12 cellular contexts compared by ENCODE assay signal in genomic region chr15:93929375-93930094, GRCh38.
DNase-seq lines count a peak whose midpoint lies in the region; TF ChIP-seq lines count a peak whose summit lies in the region.
"Had no signal": no experiment of that assay in that cellular context is flagged by ENCODE, and none has a peak within 500 bp of the region (broad histone marks: within the 10 kb centered on the region; RNA-seq: fewer than 3 reads in every experiment).

No MANE protein-coding gene starts in this region.

- H3K4me1 ChIP-seq in hepatocyte (ENCODE audit: insufficient read depth) = peaks cover 3% of the 10 kb centered on the region
- H3K4me1 ChIP-seq: parathyroid adenoma had no signal

- H3K4me3 ChIP-seq in astrocyte of the cerebellum (ENCODE audit: low read depth, low read length) = no peak overlapping the region
- H3K4me3 ChIP-seq in hepatocyte = no peak overlapping the region
- H3K4me3 ChIP-seq in skeletal muscle cell (ENCODE audit: low read depth, low read length) = no peak overlapping the region
- no peak overlapping the region for H3K4me3 ChIP-seq in coronary artery

- H4K20me1 ChIP-seq in hepatocyte (ENCODE audit: insufficient read depth, poor library complexity, severe bottlenecking) = no peaks in the 10 kb centered on the region

- WGBS in hepatocyte (ENCODE audit: low lambda C conversion rate, missing lambda C conversion rate) = 63% methylated on average over 7 of the region's 7 CpGs

- no peaks in the 10 kb centered on the region for H3K9me3 ChIP-seq in hepatocyte (ENCODE audit: low read depth)

- H3K79me2 ChIP-seq in hepatocyte = no peaks in the 10 kb centered on the region
- H3K79me2 ChIP-seq: parathyroid adenoma had no signal

- H3K27ac ChIP-seq in hepatocyte (no peak overlapping the region), coronary artery (no peak overlapping the region)
- H3K27ac ChIP-seq: parathyroid adenoma had no signal

- H3K36me3 ChIP-seq in hepatocyte (replicated peaks; ENCODE audit: insufficient read depth, low read depth) = no peaks in the 10 kb centered on the region

- H2AFZ ChIP-seq in hepatocyte = no peak overlapping the region
- H2AFZ ChIP-seq: parathyroid adenoma had no signal

- no peak for TF ChIP-seq CTCF in astrocyte of the cerebellum (IDR thresholded peaks at IDR 0.05; ENCODE audit: low read depth, low read length, missing control alignments)
- no peak for TF ChIP-seq CTCF in hepatocyte (IDR thresholded peaks at IDR 0.05; ENCODE audit: poor library complexity)
- TF ChIP-seq CTCF in coronary artery (IDR thresholded peaks at IDR 0.05) = no peak

- in situ Hi-C loops in astrocyte of the cerebellum (cut with HindIII; ENCODE audit: low sequenced_read_pairs) = no loop called here

- no peaks in the 10 kb centered on the region for H3K27me3 ChIP-seq in hepatocyte

- H3K4me2 ChIP-seq in hepatocyte = no peak overlapping the region

- H3K9me2 ChIP-seq in hepatocyte (replicated peaks; ENCODE audit: insufficient read depth) = no peaks in the 10 kb centered on the region

- DNase-seq in GM04503 (ENCODE audit: low read depth) (peak; percentile 65), astrocyte of the cerebellum (ENCODE audit: low read depth) (peak; percentile 91), hepatocyte (ENCODE audit: low spot score) (peak; percentile 42), skeletal muscle cell (ENCODE audit: low read depth) (peak; percentile 88), DMS 273 (lab: John Stamatoyannopoulos, UW; ENCODE audit: unreplicated experiment) (no peak), activated gamma-delta T cell (lab: John Stamatoyannopoulos, UW) (no peak), mesenteric fat pad (ENCODE audit: low spot score) (no peak), coronary artery (ENCODE audit: low spot score) (no peak)
- DNase-seq: activated T-cell treated with anti-CD3 and anti-CD28 coated beads, Interleukin-2, amount 50 U/mL, for 1 hour; DMS79 treated with DMSO at 0.1 percent for 48 hours; NCI-H2107 had no signal

Comparison
In these comparisons a context has a peak if more than half of its experiments do, and no peak if none do; other contexts are left out.
1. DNase-seq: peak in GM04503 (single experiment), astrocyte of the cerebellum (single experiment), hepatocyte (single experiment) and skeletal muscle cell (single experiment); none in DMS 273 (single experiment), activated gamma-delta T cell (single experiment), mesenteric fat pad (single experiment) and coronary artery (single experiment).